ENCODE assay signal across 8 cellular contexts in genomic region chr12:52949413-52950331, GRCh38. TPM values are rescaled to one million over a fixed set of nuclear protein-coding genes. Genes with fewer than 3 reads are reported as not detected.
A peak's percentile ranks its signal among the peaks of the same experiment; 100 is the strongest.
DNase-seq lines count a peak whose midpoint lies in the region; ATAC-seq and TF ChIP-seq lines count a peak whose summit lies in the region.

No MANE protein-coding gene starts in this region.

- H3K27ac ChIP-seq in VCaP (peak overlapping the region; percentile 99), cardiac muscle cell (peak overlapping the region; percentile 97)

- H3K4me1 ChIP-seq in cardiac muscle cell (ENCODE audit: low read depth): peaks cover 34% of the 10 kb centered on the region

- ATAC-seq in HG03280 (IDR thresholded peaks at IDR 0.05; ENCODE audit: unreplicated experiment) (no peak), HG02763 (IDR thresholded peaks at IDR 0.05; ENCODE audit: unreplicated experiment) (no peak)

- DNase-seq in COR-L47 (lab: John Stamatoyannopoulos, UW) (peak; percentile 83), LoVo (ENCODE audit: low spot score) (peak; percentile 97), cardiac muscle cell (ENCODE audit: low read depth in 1 of 2, low spot score in 1 of 2) (peak in 1 of 2 donors; percentile 94), pulmonary artery endothelial cell (ENCODE audit: low read depth, low spot score) (peak; percentile 87)
- no peak for DNase-seq in activated CD4-positive, alpha-beta T cell treated with anti-CD3 and anti-CD28 coated beads, Interleukin-2, amount 50 U/mL, for 1 hour

- peak overlapping the region; percentile 86 for H3K4me3 ChIP-seq in cardiac muscle cell

- no peaks in the 10 kb centered on the region for H3K27me3 ChIP-seq in cardiac muscle cell

- TF ChIP-seq CTCF in VCaP (conservative IDR thresholded peaks at IDR 0.05) (peak; percentile 33), cardiac muscle cell (IDR thresholded peaks at IDR 0.05; ENCODE audit: low read depth, low read length) (no peak)

- no peaks in the 10 kb centered on the region for H3K9me3 ChIP-seq in cardiac muscle cell (ENCODE audit: low read depth)

- H3K36me3 ChIP-seq in cardiac muscle cell: peaks cover 14% of the 10 kb centered on the region

RNA-seq across cellular contexts. Expression of gene KRT18, which starts 0.8 kb away (rescaled TPM):
- 310 and 601 TPM in 2 replicates for total RNA-seq in cardiac muscle cell
- polyA plus RNA-seq in cardiac muscle cell: 472 and 838 TPM in 2 replicates
- 237 and 375 TPM in 2 replicates for total RNA-seq in pulmonary artery endothelial cell

RNA-seq across cellular contexts. Expression of gene KRT8, which starts 44.8 kb away (rescaled TPM):
- total RNA-seq in cardiac muscle cell (480 and 946 TPM in 2 replicates), pulmonary artery endothelial cell (8.8 and 16.0 TPM in 2 replicates)
- polyA plus RNA-seq in cardiac muscle cell: 728 and 1,480 TPM in 2 replicates

RNA-seq across cellular contexts. Expression of gene EIF4B, which starts 56.6 kb away (rescaled TPM):
- total RNA-seq in cardiac muscle cell (374 and 722 TPM in 2 replicates), pulmonary artery endothelial cell (1,078 and 1,340 TPM in 2 replicates)
- 50.0 and 81.5 TPM in 2 replicates for polyA plus RNA-seq in cardiac muscle cell

Comparison
In these comparisons a context has a peak if more than half of its experiments do, and no peak if none do; other contexts are left out.
1. RNA of gene KRT8, which starts 44.8 kb away (total RNA-seq): 480 to 946 TPM in cardiac muscle cell; 8.8 to 16.0 TPM in pulmonary artery endothelial cell; every median in the first group is over 10 times any median in the second.